ENCODE assay signal across 17 cellular contexts in the genomic region with DNA sequence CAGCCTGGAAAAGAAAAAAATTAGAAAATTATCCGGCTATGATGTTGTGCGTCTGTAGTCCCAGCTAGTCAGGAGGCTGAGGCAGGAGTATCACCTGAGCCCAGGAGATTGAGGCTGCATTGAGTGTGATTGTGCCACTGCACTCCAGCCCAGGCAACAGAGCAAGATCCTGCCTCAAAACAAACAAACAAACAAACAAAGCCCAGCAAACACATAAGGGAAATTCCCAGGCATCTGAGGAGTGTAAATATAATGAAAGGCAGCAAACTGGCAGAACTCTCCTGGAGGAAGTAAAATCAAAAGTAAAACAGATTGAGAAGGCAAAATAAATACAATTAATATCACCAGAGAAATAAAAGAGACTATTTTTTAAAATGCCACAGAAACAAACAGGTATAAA.
DNase-seq lines count a peak whose midpoint lies in the region; ATAC-seq, FAIRE-seq and TF ChIP-seq lines count a peak whose summit lies in the region.
"Had no signal": no experiment of that assay in that cellular context is flagged by ENCODE, and none has a peak within 500 bp of the region (broad histone marks: within the 10 kb centered on the region; RNA-seq: fewer than 3 reads in every experiment).

No MANE protein-coding gene starts in this region.

- H3K27me3 Mint-ChIP-seq in WTC11 (ENCODE audit: low read depth) = no peaks in the 10 kb centered on the region
- H3K27me3 Mint-ChIP-seq: IgD-negative memory B cell had no signal

- no peaks in the 10 kb centered on the region for H3K36me3 ChIP-seq in urinary bladder (ENCODE audit: insufficient read depth)

- H3K4me3 ChIP-seq in urinary bladder (ENCODE audit: low read depth, low read length) = no peak overlapping the region

- TF ChIP-seq CTCF in WTC11 (IDR thresholded peaks at IDR 0.05) (no peak), GM20000 (IDR thresholded peaks at IDR 0.05; ENCODE audit: extremely low read depth, missing control alignments) (no peak)

- CTCF ChIA-PET in WTC11 (lab: Charles Lee) = interaction anchor here (1.7 to 2.4 kb wide), 3 partner anchors 24 to 74 kb away, joined by 7 to 13 read pairs (median 12); no protein-coding TSS in a partner anchor

- WGBS in urinary bladder = 95% methylated on average over 2 of the region's 2 CpGs

- peaks cover 49% of the 10 kb centered on the region for H3K4me1 Mint-ChIP-seq in WTC11
- H3K4me1 Mint-ChIP-seq: CD14-positive monocyte had no signal

- H3K9me3 Mint-ChIP-seq in WTC11 = no peaks in the 10 kb centered on the region
- H3K9me3 Mint-ChIP-seq: IgD-negative memory B cell had no signal

- H3K4me1 ChIP-seq in urinary bladder (ENCODE audit: insufficient read depth) = no peaks in the 10 kb centered on the region

- POLR2A ChIA-PET in WTC11 (lab: Charles Lee) = no interaction called here

- DNase-seq in NCI-H69 (lab: John Stamatoyannopoulos, UW) (peak; percentile 7), WTC11 (ENCODE audit: low spot score) (no peak), GM20000 (ENCODE audit: low spot score) (no peak)
- DNase-seq: Calu3, DMS 273 treated with DMSO at 0.1 percent for 48 hours, DMS79 treated with DMSO at 0.1 percent for 48 hours, EL, KG1 had no signal

- peak; percentile 9 for FAIRE-seq in islet of Langerhans (lab: Jason Lieb, UNC)
- FAIRE-seq: G401.6, GM12891 had no signal

- H3K27ac ChIP-seq in urinary bladder (ENCODE audit: low read depth) = peak overlapping the region; percentile 44

- ATAC-seq in WTC11 (no peak), HG03565 (IDR thresholded peaks at IDR 0.05; ENCODE audit: unreplicated experiment) (no peak), GM19467 (IDR thresholded peaks at IDR 0.05; ENCODE audit: unreplicated experiment) (no peak)
- ATAC-seq: HCT116 had no signal

- no peak overlapping the region for H3K4me3 Mint-ChIP-seq in WTC11
- H3K4me3 Mint-ChIP-seq: CD14-positive monocyte had no signal

- H3K36me3 Mint-ChIP-seq in WTC11 = peaks cover 4% of the 10 kb centered on the region; the same call in 1 of the 2 replicates
- H3K36me3 Mint-ChIP-seq: CD14-positive monocyte, IgD-negative memory B cell had no signal

- H3K27ac Mint-ChIP-seq in WTC11 = peak overlapping the region; percentile 5; the same call in 1 of the 2 replicates

TF ChIP-seq in WTC11, 78 proteins besides CTCF, POLR2A, EP300 and RAD21:
- TF ChIP-seq CREB1 (CRISPR knock-in tag; IDR thresholded peaks at IDR 0.05) (no peak), ETV6 (CRISPR knock-in tag; IDR thresholded peaks at IDR 0.05) (no peak), ZNF219 (CRISPR knock-in tag; IDR thresholded peaks at IDR 0.05; ENCODE audit: borderline replicate concordance) (no peak), ZNF425 (CRISPR knock-in tag; conservative IDR thresholded peaks at IDR 0.05) (no peak), MXD4 (CRISPR knock-in tag; IDR thresholded peaks at IDR 0.05; ENCODE audit: borderline replicate concordance) (no peak), JAZF1 (CRISPR knock-in tag; IDR thresholded peaks at IDR 0.05) (no peak), ZNF396 (CRISPR knock-in tag; IDR thresholded peaks at IDR 0.05; ENCODE audit: borderline replicate concordance) (no peak), SMAD4 (CRISPR knock-in tag; IDR thresholded peaks at IDR 0.05) (no peak), ATF1 (CRISPR knock-in tag; IDR thresholded peaks at IDR 0.05) (no peak)
- TF ChIP-seq, protein P1, sequence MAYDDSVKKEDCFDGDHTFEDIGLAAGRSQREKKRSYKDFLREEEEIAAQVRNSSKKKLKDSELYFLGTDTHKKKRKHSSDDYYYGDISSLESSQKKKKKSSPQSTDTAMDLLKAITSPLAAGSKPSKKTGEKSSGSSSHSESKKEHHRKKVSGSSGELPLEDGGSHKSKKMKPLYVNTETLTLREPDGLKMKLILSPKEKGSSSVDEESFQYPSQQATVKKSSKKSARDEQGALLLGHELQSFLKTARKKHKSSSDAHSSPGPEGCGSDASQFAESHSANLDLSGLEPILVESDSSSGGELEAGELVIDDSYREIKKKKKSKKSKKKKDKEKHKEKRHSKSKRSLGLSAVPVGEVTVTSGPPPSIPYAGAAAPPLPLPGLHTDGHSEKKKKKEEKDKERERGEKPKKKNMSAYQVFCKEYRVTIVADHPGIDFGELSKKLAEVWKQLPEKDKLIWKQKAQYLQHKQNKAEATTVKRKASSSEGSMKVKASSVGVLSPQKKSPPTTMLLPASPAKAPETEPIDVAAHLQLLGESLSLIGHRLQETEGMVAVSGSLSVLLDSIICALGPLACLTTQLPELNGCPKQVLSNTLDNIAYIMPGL (CRISPR knock-in tag; IDR thresholded peaks at IDR 0.05) = no peak
